In genomic region chr20:35768731-35769664, GRCh38 we compare ENCODE assay signal across 8 cellular contexts. TPM values are rescaled to one million over a fixed set of nuclear protein-coding genes. Genes with fewer than 3 reads are reported as not detected.
A peak's percentile ranks its signal among the peaks of the same experiment; 100 is the strongest.
DNase-seq lines count a peak whose midpoint lies in the region; ATAC-seq and TF ChIP-seq lines count a peak whose summit lies in the region.

No MANE protein-coding gene starts in this region.

- no peak for TF ChIP-seq CTCF in DND-41 (IDR thresholded peaks at IDR 0.05; ENCODE audit: borderline replicate concordance, extremely low read depth, low read length, poor library complexity, severe bottlenecking)
- TF ChIP-seq CTCF in breast epithelium (IDR thresholded peaks at IDR 0.05) = no peak
- no peak for TF ChIP-seq CTCF in gastrocnemius medialis (IDR thresholded peaks at IDR 0.05 in 4 of 5, conservative IDR thresholded peaks at IDR 0.05 in 1 of 5)

- in situ Hi-C loops in gastrocnemius medialis (cut with MboI; ENCODE audit: low sequenced_read_pairs in 4 of 4) = no loop called here

- H3K27ac Mint-ChIP-seq in immature natural killer cell = peak overlapping the region; percentile 99 to 100 (median 100)

- H3K36me3 Mint-ChIP-seq in immature natural killer cell = no peaks in the 10 kb centered on the region

- H3K79me2 ChIP-seq in DND-41 (ENCODE audit: insufficient read depth, low read length) = peaks cover 25% of the 10 kb centered on the region

- ATAC-seq in DND-41 (ENCODE audit: insufficient read depth, low read depth) = no peak
- peak; percentile 76 to 82 for ATAC-seq in gastrocnemius medialis
- ATAC-seq in HG03565 (IDR thresholded peaks at IDR 0.05; ENCODE audit: unreplicated experiment) = no peak

- DNase-seq in DND-41 = peak; percentile 65
- peak; percentile 100 for DNase-seq in LHCN-M2 (ENCODE audit: low read depth)
- DNase-seq in SW 1271 (lab: John Stamatoyannopoulos, UW) = peak; percentile 91 to 97
- DNase-seq in breast epithelium (ENCODE audit: low spot score in 2 of 2) = peak; percentile 96 to 97
- peak; percentile 38 to 43 (median 41) for DNase-seq in immature natural killer cell
- peak; percentile 97 to 100 for DNase-seq in gastrocnemius medialis
- no peak for DNase-seq in GM19240 (ENCODE audit: insufficient read length, low spot score)

- H3K9me3 ChIP-seq in DND-41 (ENCODE audit: insufficient read depth, low read length, severe bottlenecking) = no peaks in the 10 kb centered on the region
- no peaks in the 10 kb centered on the region for H3K9me3 ChIP-seq in breast epithelium
- no peaks in the 10 kb centered on the region for H3K9me3 ChIP-seq in gastrocnemius medialis

- H3K4me2 ChIP-seq in DND-41 (ENCODE audit: insufficient read depth, low read length) = peak overlapping the region; percentile 68

- no peaks in the 10 kb centered on the region for H3K36me3 ChIP-seq in DND-41 (ENCODE audit: insufficient read depth, low read length)
- no peaks in the 10 kb centered on the region for H3K36me3 ChIP-seq in breast epithelium
- H3K36me3 ChIP-seq in gastrocnemius medialis = no peaks in the 10 kb centered on the region

- H4K20me1 ChIP-seq in DND-41 (ENCODE audit: insufficient read depth, low read length) = peaks cover 10% of the 10 kb centered on the region; the same call in 1 of the 2 replicates

- H3K4me3 ChIP-seq in DND-41 (ENCODE audit: low read depth in 1 of 2, low read length in 2 of 2) (peak overlapping the region in 1 of 2 experiments; percentile 48; a peak in 1 of 4 replicates), breast epithelium (peak overlapping the region in 1 of 3 donors; percentile 3), gastrocnemius medialis (no peak overlapping the region)

- H3K9ac ChIP-seq in DND-41 (ENCODE audit: low read depth, low read length) = peak overlapping the region; percentile 55

- H3K4me1 Mint-ChIP-seq in immature natural killer cell = peaks cover 69 to 72% of the 10 kb centered on the region in 2 donors

- peak overlapping the region; percentile 92 for H2AFZ ChIP-seq in DND-41 (ENCODE audit: low read depth, low read length)

- TF ChIP-seq POLR2A in breast epithelium (IDR thresholded peaks at IDR 0.05) = peak; percentile 54
- TF ChIP-seq POLR2A in gastrocnemius medialis (IDR thresholded peaks at IDR 0.05) = peak; percentile 71 to 87

- H3K9me3 Mint-ChIP-seq in immature natural killer cell = no peaks in the 10 kb centered on the region

- H3K27me3 ChIP-seq in DND-41 (ENCODE audit: insufficient read depth, low read length, poor library complexity) = no peaks in the 10 kb centered on the region
- no peaks in the 10 kb centered on the region for H3K27me3 ChIP-seq in breast epithelium
- H3K27me3 ChIP-seq in gastrocnemius medialis = no peaks in the 10 kb centered on the region

- peaks cover 13 to 20% (median 17%) of the 10 kb centered on the region in 3 donors for H3K27me3 Mint-ChIP-seq in immature natural killer cell (ENCODE audit: low read depth in 3 of 3)

- H3K27ac ChIP-seq in DND-41 (ENCODE audit: low read length) (peak overlapping the region; percentile 96), breast epithelium (peak overlapping the region; percentile 95), gastrocnemius medialis (peak overlapping the region; percentile 85 to 95 (median 91))

- peaks cover 63% of the 10 kb centered on the region for H3K4me1 ChIP-seq in DND-41 (ENCODE audit: insufficient read depth, low read length)
- H3K4me1 ChIP-seq in breast epithelium = peaks cover 3 to 13% of the 10 kb centered on the region in 2 donors
- H3K4me1 ChIP-seq in gastrocnemius medialis = peaks cover 49 to 54% of the 10 kb centered on the region in 2 donors

- intact Hi-C loops in breast epithelium (cut with DNase I; ENCODE audit: low total_unique reads) (no loop called here), gastrocnemius medialis (cut with DNase I; ENCODE audit: low total_unique reads) (loop anchor here (1.0 kb wide), 1 partner anchor 27 kb away; the partner anchor contains the start of gene RBM39)

- H3K4me3 Mint-ChIP-seq in immature natural killer cell = peak overlapping the region; percentile 87 to 91 (median 91)

RNA-seq across cellular contexts. Expression of gene PHF20, which starts 2.8 kb away (rescaled TPM):
- total RNA-seq in LHCN-M2 (2014; rRNA removed) (22.0 and 22.7 TPM in 2 replicates), breast epithelium (10 to 100 TPM; 48.5 to 60.0 (median 59.7) TPM), gastrocnemius medialis (10 to 100 TPM; 72.6 to 91.9 (median 82.2) TPM)
- polyA plus RNA-seq in LHCN-M2 (2012) = 17.2 TPM
- 100 to 1,000 TPM in 2 of 3 donors, 10 to 100 TPM in 1; 92.6 to 140 (median 112) TPM for polyA plus RNA-seq in immature natural killer cell

RNA-seq across cellular contexts. Expression of gene RBM39, which starts 26.9 kb away (rescaled TPM):
- total RNA-seq in LHCN-M2 (2014; rRNA removed) (195 and 210 TPM in 2 replicates), breast epithelium (100 to 1,000 TPM; 305 to 660 (median 527) TPM), gastrocnemius medialis (100 to 1,000 TPM in 3 of 4 donors, 10 to 100 TPM in 1; 98.5 to 165 (median 130) TPM)
- 67.2 TPM for polyA plus RNA-seq in LHCN-M2 (2012)
- polyA plus RNA-seq in immature natural killer cell = 100 to 1,000 TPM; 120 to 203 (median 142) TPM

Comparison
In these comparisons a context has a peak if more than half of its experiments do, and no peak if none do; other contexts are left out.
1. ATAC-seq: peak in gastrocnemius medialis (2 of 2); none in DND-41 (single experiment) and HG03565 (single experiment).
2. Peak in every context shown above with its lines, with median percentiles within 50 percentile points of each other: H3K27ac ChIP-seq.